In genomic region chr11:65859134-65859811, GRCh38 we compare ENCODE assay signal across 8 cellular contexts. TPM values are rescaled to one million over a fixed set of nuclear protein-coding genes. Genes with fewer than 3 reads are reported as not detected.
A peak's percentile ranks its signal among the peaks of the same experiment; 100 is the strongest.
DNase-seq lines count a peak whose midpoint lies in the region; ATAC-seq and TF ChIP-seq lines count a peak whose summit lies in the region.

No MANE protein-coding gene starts in this region.

- peaks cover 47% of the 10 kb centered on the region for H3F3A ChIP-seq in MM.1S (ENCODE audit: insufficient read depth, low read length)
- peaks cover 5% of the 10 kb centered on the region for H3F3A ChIP-seq in neural cell (ENCODE audit: insufficient read depth, low read length, poor library complexity, severe bottlenecking)

- peak; percentile 12; the same call in 1 of the 2 replicates for TF ChIP-seq CTCF in MM.1S (IDR thresholded peaks at IDR 0.05; ENCODE audit: low read length)
- TF ChIP-seq CTCF in fibroblast of villous mesenchyme (IDR thresholded peaks at IDR 0.05; ENCODE audit: insufficient read depth, low read depth, low read length): no peak
- peak; percentile 73 for TF ChIP-seq CTCF in neural cell (IDR thresholded peaks at IDR 0.05; ENCODE audit: poor library complexity, severe bottlenecking)

- H3K9me3 Mint-ChIP-seq in stimulated activated naive CD8-positive, alpha-beta T cell treated with anti-CD3 and anti-CD28 coated beads, Interleukin-15, amount 100 ng/mL, for 72 hours: no peaks in the 10 kb centered on the region

- peak; percentile 99 for DNase-seq in G401 (ENCODE audit: low spot score)
- DNase-seq in HCEC 1CT: peak; percentile 100
- peak; percentile 99 for DNase-seq in MM.1S
- peak; percentile 93 for DNase-seq in SHP77 treated with DMSO at 0.1 percent for 48 hours (lab: John Stamatoyannopoulos, UW)
- DNase-seq in activated gamma-delta T cell treated with Interleukin-2 at 50 U/mL for 16 hours: peak; percentile 98
- peak; percentile 99 for DNase-seq in fibroblast of villous mesenchyme (ENCODE audit: low read depth)
- peak; percentile 98 to 99 for DNase-seq in stimulated activated naive CD8-positive, alpha-beta T cell treated with anti-CD3 and anti-CD28 coated beads, Interleukin-15, amount 100 ng/mL, for 72 hours

- H3K9me3 ChIP-seq in MM.1S (replicated peaks; ENCODE audit: insufficient read depth, low read length) (no peaks in the 10 kb centered on the region), neural cell (ENCODE audit: low read length) (no peaks in the 10 kb centered on the region)

- peak; percentile 92 for TF ChIP-seq EP300 in neural cell (conservative IDR thresholded peaks at IDR 0.05; ENCODE audit: poor library complexity, severe bottlenecking)

- TF ChIP-seq RAD21 in neural cell (conservative IDR thresholded peaks at IDR 0.05): no peak

- H2AFZ ChIP-seq in MM.1S (ENCODE audit: low read length) (peak overlapping the region; percentile 90), neural cell (ENCODE audit: low read depth, low read length) (no peak overlapping the region)

- ATAC-seq in stimulated activated naive CD8-positive, alpha-beta T cell treated with anti-CD3 and anti-CD28 coated beads, Interleukin-15, amount 100 ng/mL, for 72 hours: peak; percentile 78

- peak overlapping the region; percentile 98 to 99 for H3K27ac Mint-ChIP-seq in stimulated activated naive CD8-positive, alpha-beta T cell treated with anti-CD3 and anti-CD28 coated beads, Interleukin-15, amount 100 ng/mL, for 72 hours

- in situ Hi-C loops in G401 (cut with HindIII; ENCODE audit: low sequenced_read_pairs): no loop called here

- H3K4me2 ChIP-seq in MM.1S (ENCODE audit: low read depth, low read length) (peak overlapping the region; percentile 96), neural cell (ENCODE audit: low read length) (peak overlapping the region; percentile 95)

- H3K79me2 ChIP-seq in MM.1S (ENCODE audit: low read length) (peaks cover 65% of the 10 kb centered on the region), neural cell (replicated peaks; ENCODE audit: insufficient read depth, low read length) (peaks cover 48% of the 10 kb centered on the region)

- H3K4me3 ChIP-seq in MM.1S (ENCODE audit: low read length): peak overlapping the region; percentile 99
- H3K4me3 ChIP-seq in fibroblast of villous mesenchyme (ENCODE audit: low read depth, low read length): peak overlapping the region; percentile 98
- H3K4me3 ChIP-seq in neural cell (ENCODE audit: low read length): peak overlapping the region; percentile 100

- no peaks in the 10 kb centered on the region for H3K9me2 ChIP-seq in MM.1S (replicated peaks; ENCODE audit: insufficient read depth, low read length)
- no peaks in the 10 kb centered on the region for H3K9me2 ChIP-seq in neural cell (ENCODE audit: insufficient read depth, low read length)

- peaks cover 16% of the 10 kb centered on the region for H3K4me1 ChIP-seq in MM.1S (ENCODE audit: low read length)

- peaks cover 70% of the 10 kb centered on the region for H3K4me1 Mint-ChIP-seq in stimulated activated naive CD8-positive, alpha-beta T cell treated with anti-CD3 and anti-CD28 coated beads, Interleukin-15, amount 100 ng/mL, for 72 hours

- H3K9ac ChIP-seq in MM.1S (ENCODE audit: low read length) (peak overlapping the region; percentile 93), neural cell (ENCODE audit: low read length) (peak overlapping the region; percentile 98)

- no peaks in the 10 kb centered on the region for H3K27me3 Mint-ChIP-seq in stimulated activated naive CD8-positive, alpha-beta T cell treated with anti-CD3 and anti-CD28 coated beads, Interleukin-15, amount 100 ng/mL, for 72 hours

- H3K27me3 ChIP-seq in MM.1S (replicated peaks; ENCODE audit: insufficient read depth, low read length) (no peaks in the 10 kb centered on the region), neural cell (ENCODE audit: insufficient read depth, low read depth, low read length) (no peaks in the 10 kb centered on the region)

- H3K4me3 Mint-ChIP-seq in stimulated activated naive CD8-positive, alpha-beta T cell treated with anti-CD3 and anti-CD28 coated beads, Interleukin-15, amount 100 ng/mL, for 72 hours: peak overlapping the region; percentile 92 to 94

- H3K36me3 ChIP-seq in MM.1S (replicated peaks; ENCODE audit: insufficient read depth, low read length): peaks cover 23% of the 10 kb centered on the region
- peaks cover 2% of the 10 kb centered on the region for H3K36me3 ChIP-seq in neural cell (ENCODE audit: insufficient read depth, low read length)

- H3K27ac ChIP-seq in MM.1S (ENCODE audit: low read length) (peak overlapping the region; percentile 86), neural cell (ENCODE audit: low read length) (peak overlapping the region; percentile 100)

- H4K20me1 ChIP-seq in MM.1S (ENCODE audit: insufficient read depth, low read length) (peaks cover 25% of the 10 kb centered on the region), neural cell (ENCODE audit: insufficient read depth) (peaks cover 32% of the 10 kb centered on the region)

TF ChIP-seq in neural cell, 6 proteins besides CTCF, POLR2A, EP300 and RAD21:
- peak; percentile 66 for TF ChIP-seq TAF1 (IDR thresholded peaks at IDR 0.05; ENCODE audit: low read depth)
- no peak for TF ChIP-seq REST (IDR thresholded peaks at IDR 0.05; ENCODE audit: borderline replicate concordance)
- TF ChIP-seq EZH2 (IDR thresholded peaks at IDR 0.05; ENCODE audit: borderline replicate concordance, insufficient read depth, low read length, poor library complexity, severe bottlenecking): no peak
- peak; percentile 99 for TF ChIP-seq POLR2AphosphoS5 (IDR thresholded peaks at IDR 0.05)
- no peak for TF ChIP-seq SMC3 (conservative IDR thresholded peaks at IDR 0.05; ENCODE audit: poor library complexity)
- peak; percentile 82 for TF ChIP-seq MXI1 (conservative IDR thresholded peaks at IDR 0.05; ENCODE audit: poor library complexity, severe bottlenecking)

RNA-seq across cellular contexts. Expression of gene MUS81, which starts 1.0 kb away (rescaled TPM):
- total RNA-seq in G401 (2014; rRNA removed; shearing (Covaris generic)): 61.8 and 70.4 TPM in 2 replicates
- total RNA-seq in fibroblast of villous mesenchyme: 71.2 and 75.7 TPM in 2 replicates
- polyA plus RNA-seq in neural cell: 183 and 211 TPM in 2 replicates
- 84.5 and 103 TPM in 2 replicates for polyA minus RNA-seq in neural cell

RNA-seq across cellular contexts. Expression of gene CFL1, which starts 1.3 kb away (rescaled TPM):
- total RNA-seq in G401 (2014; rRNA removed; shearing (Covaris generic)): 1,273 and 1,592 TPM in 2 replicates
- 1,115 and 1,444 TPM in 2 replicates for total RNA-seq in fibroblast of villous mesenchyme
- polyA plus RNA-seq in neural cell: 1,633 and 1,984 TPM in 2 replicates
- 790 and 797 TPM in 2 replicates for polyA minus RNA-seq in neural cell

RNA-seq across cellular contexts. Expression of gene EFEMP2, which starts 13.3 kb away (rescaled TPM):
- 35.8 and 38.2 TPM in 2 replicates for total RNA-seq in G401 (2014; rRNA removed; shearing (Covaris generic))
- 77.7 and 79.6 TPM in 2 replicates for total RNA-seq in fibroblast of villous mesenchyme
- polyA plus RNA-seq in neural cell: 0.50 and 0.67 TPM in 2 replicates
- polyA minus RNA-seq in neural cell: 0.49 TPM in 1 of 2 replicates, not detected in the other

RNA-seq across cellular contexts. Expression of gene CTSW, which starts 20.4 kb away (rescaled TPM):
- not detected in 2 replicates for total RNA-seq in G401 (2014; rRNA removed; shearing (Covaris generic))
- 0.43 TPM in 1 of 2 replicates, not detected in the other for total RNA-seq in fibroblast of villous mesenchyme
- not detected in 2 replicates for polyA plus RNA-seq in neural cell
- not detected in 2 replicates for polyA minus RNA-seq in neural cell

RNA-seq across cellular contexts. Expression of gene SNX32, which starts 25.5 kb away (rescaled TPM):
- total RNA-seq in G401 (2014; rRNA removed; shearing (Covaris generic)): not detected in 2 replicates
- total RNA-seq in fibroblast of villous mesenchyme: under 0.01 TPM in 1 of 2 replicates, not detected in the other
- 12.6 and 16.0 TPM in 2 replicates for polyA plus RNA-seq in neural cell
- polyA minus RNA-seq in neural cell: 7.5 and 7.9 TPM in 2 replicates

Comparison
In these comparisons a context has a peak if more than half of its experiments do, and no peak if none do; other contexts are left out.
1. Peak in every context shown above with its lines: DNase-seq, ATAC-seq, H3K4me3 ChIP-seq and H3K27ac ChIP-seq.